ENCODE assay signal across 8 cellular contexts in the genomic region with DNA sequence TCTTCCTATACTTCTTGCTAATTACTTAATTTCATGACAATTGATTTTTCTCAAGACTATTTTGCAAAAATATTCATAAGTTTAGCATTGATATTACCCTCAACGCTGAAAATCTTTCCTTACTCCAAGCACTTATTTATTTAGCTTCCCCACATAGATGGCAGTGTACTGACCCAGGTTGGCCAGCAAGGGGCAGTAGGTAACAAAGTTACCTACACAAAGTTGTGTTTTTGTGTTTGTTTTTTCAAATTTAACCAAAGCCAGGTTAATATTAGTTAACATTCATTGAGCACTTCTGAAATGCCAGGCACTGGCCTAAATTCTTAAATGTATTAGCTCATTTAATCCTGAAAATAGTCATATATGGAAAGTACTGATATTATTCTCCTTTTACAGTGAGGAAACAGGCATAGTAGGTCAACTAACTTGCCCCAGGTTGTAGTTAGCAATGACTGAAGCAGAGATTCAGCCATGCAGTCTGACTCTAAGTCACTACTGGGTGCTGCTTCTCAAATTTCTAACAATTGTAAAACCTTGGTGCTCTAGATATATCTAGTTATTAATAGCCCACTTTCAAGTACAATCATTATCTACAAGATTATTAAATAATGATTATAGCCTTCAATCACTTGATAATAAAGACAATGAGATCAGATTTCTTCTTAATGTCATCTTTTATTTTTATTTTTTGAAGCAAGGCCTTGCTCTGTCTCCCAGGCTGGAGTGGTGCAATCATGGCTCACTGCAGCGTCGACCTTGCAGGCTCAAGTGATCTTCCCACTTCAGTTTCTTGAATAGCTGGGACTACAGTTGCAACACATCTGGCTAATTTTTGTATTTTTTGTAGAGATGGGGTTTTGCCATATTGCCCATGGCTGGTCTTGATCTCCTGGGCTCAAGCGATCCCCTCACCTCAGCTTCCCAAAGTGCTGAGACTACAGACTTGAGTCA. TPM values are rescaled to one million over a fixed set of nuclear protein-coding genes. Genes with fewer than 3 reads are reported as not detected.
DNase-seq lines count a peak whose midpoint lies in the region; ATAC-seq, FAIRE-seq and TF ChIP-seq lines count a peak whose summit lies in the region.

No MANE protein-coding gene starts in this region.

- 71% methylated on average over 4 of the region's 4 CpGs for WGBS in A549 (ENCODE audit: missing lambda C conversion rate)

- DNase-seq in A549 (ENCODE audit: low read depth in 1 of 2, low spot score in 1 of 2) (peak in 1 of 2 experiments; percentile 63), G401 (ENCODE audit: low spot score) (peak; percentile 51), T-helper 9 cell (peak; percentile 3), epithelial cell of prostate (ENCODE audit: low read depth, low spot score) (no peak), neural crest cell (ENCODE audit: low read depth, low spot score) (no peak)

- H3K4me2 ChIP-seq in A549, result no peak overlapping the region

- TF ChIP-seq RAD21 in A549 (conservative IDR thresholded peaks at IDR 0.05 in 1 of 2, IDR thresholded peaks at IDR 0.05 in 1 of 2) (peak; percentile 54 to 58; a peak in 4 of 5 replicates), Ishikawa (IDR thresholded peaks at IDR 0.05; ENCODE audit: low read depth) (peak; percentile 71)

- ATAC-seq in A549 (peak; percentile 78 to 80; a peak in 4 of 6 replicates), HG02678 (IDR thresholded peaks at IDR 0.05; ENCODE audit: unreplicated experiment) (no peak), GM21515 (IDR thresholded peaks at IDR 0.05; ENCODE audit: unreplicated experiment) (no peak)

- peaks cover 12% of the 10 kb centered on the region for H3K36me3 Mint-ChIP-seq in neural crest cell (ENCODE audit: low read depth)

- CTCF ChIA-PET in A549 (lab: Yijun Ruan, JAX), result interaction anchor here (0.6 to 5.0 kb wide), 14 partner anchors 10 to 234 kb away, joined by 3 to 45 read pairs (median 5); partner anchors contain the start of gene NOD1

- H3K4me1 Mint-ChIP-seq in neural crest cell, result peaks cover 5% of the 10 kb centered on the region

- H3K27ac ChIP-seq in A549 (no peak overlapping the region), epithelial cell of prostate (peak overlapping the region; percentile 76)

- TF ChIP-seq CTCF in A549 (IDR thresholded peaks at IDR 0.05), result peak; percentile 69
- peak; percentile 78 for TF ChIP-seq CTCF in neural crest cell (conservative IDR thresholded peaks at IDR 0.05)

- no peaks in the 10 kb centered on the region for H3K27me3 Mint-ChIP-seq in neural crest cell (ENCODE audit: low read depth)

- no peaks in the 10 kb centered on the region for H3K9me3 ChIP-seq in A549

- H3K27ac Mint-ChIP-seq in neural crest cell (ENCODE audit: unreplicated experiment), result no peak overlapping the region

- FAIRE-seq in A549 (lab: Jason Lieb, UNC), result no peak

- no peak overlapping the region for H3K4me3 Mint-ChIP-seq in neural crest cell

- H3K9me3 Mint-ChIP-seq in neural crest cell, result peaks cover 12% of the 10 kb centered on the region

- no peak overlapping the region for H3K4me3 ChIP-seq in A549

- no peak for TF ChIP-seq EP300 in A549 (IDR thresholded peaks at IDR 0.05)
- TF ChIP-seq EP300 in Ishikawa (IDR thresholded peaks at IDR 0.05; ENCODE audit: borderline replicate concordance), result no peak

- H3K4me1 ChIP-seq in A549, result 0 out of 3 replicates have a peak, but pooled peaks cover 3% of the 10 kb centered on the region

- no peak for TF ChIP-seq POLR2A in A549 (IDR thresholded peaks at IDR 0.05; ENCODE audit: low read length)

- POLR2A ChIA-PET in A549 (lab: Yijun Ruan, JAX), result no interaction called here

- in situ Hi-C loops in G401 (cut with HindIII; ENCODE audit: low sequenced_read_pairs), result no loop called here

TF ChIP-seq in A549, 52 proteins besides CTCF, POLR2A, EP300 and RAD21:
- TF ChIP-seq SMC3 (IDR thresholded peaks at IDR 0.05) (peak; percentile 62), CBX8 (IDR thresholded peaks at IDR 0.05) (no peak), HMGXB4 (CRISPR knock-in tag; IDR thresholded peaks at IDR 0.05; ENCODE audit: borderline replicate concordance) (no peak)

TF ChIP-seq in Ishikawa, 13 proteins besides CTCF, POLR2A, EP300 and RAD21:
- TF ChIP-seq YY1 (IDR thresholded peaks at IDR 0.05; ENCODE audit: low read depth) (no peak), NFIC (IDR thresholded peaks at IDR 0.05) (no peak), CREB1 (IDR thresholded peaks at IDR 0.05; ENCODE audit: low read depth) (no peak), TEAD4 (IDR thresholded peaks at IDR 0.05) (no peak), FOXM1 (IDR thresholded peaks at IDR 0.05; ENCODE audit: borderline replicate concordance, low read depth) (no peak), EGR1 (IDR thresholded peaks at IDR 0.05) (no peak), CEBPB (IDR thresholded peaks at IDR 0.05) (no peak), TAF1 (IDR thresholded peaks at IDR 0.05; ENCODE audit: low read depth) (no peak), ZBTB7A (IDR thresholded peaks at IDR 0.05; ENCODE audit: low read depth) (no peak), TCF12 (IDR thresholded peaks at IDR 0.05; ENCODE audit: low read depth) (no peak), USF1 (IDR thresholded peaks at IDR 0.05) (no peak)
- TF ChIP-seq, protein P1, sequence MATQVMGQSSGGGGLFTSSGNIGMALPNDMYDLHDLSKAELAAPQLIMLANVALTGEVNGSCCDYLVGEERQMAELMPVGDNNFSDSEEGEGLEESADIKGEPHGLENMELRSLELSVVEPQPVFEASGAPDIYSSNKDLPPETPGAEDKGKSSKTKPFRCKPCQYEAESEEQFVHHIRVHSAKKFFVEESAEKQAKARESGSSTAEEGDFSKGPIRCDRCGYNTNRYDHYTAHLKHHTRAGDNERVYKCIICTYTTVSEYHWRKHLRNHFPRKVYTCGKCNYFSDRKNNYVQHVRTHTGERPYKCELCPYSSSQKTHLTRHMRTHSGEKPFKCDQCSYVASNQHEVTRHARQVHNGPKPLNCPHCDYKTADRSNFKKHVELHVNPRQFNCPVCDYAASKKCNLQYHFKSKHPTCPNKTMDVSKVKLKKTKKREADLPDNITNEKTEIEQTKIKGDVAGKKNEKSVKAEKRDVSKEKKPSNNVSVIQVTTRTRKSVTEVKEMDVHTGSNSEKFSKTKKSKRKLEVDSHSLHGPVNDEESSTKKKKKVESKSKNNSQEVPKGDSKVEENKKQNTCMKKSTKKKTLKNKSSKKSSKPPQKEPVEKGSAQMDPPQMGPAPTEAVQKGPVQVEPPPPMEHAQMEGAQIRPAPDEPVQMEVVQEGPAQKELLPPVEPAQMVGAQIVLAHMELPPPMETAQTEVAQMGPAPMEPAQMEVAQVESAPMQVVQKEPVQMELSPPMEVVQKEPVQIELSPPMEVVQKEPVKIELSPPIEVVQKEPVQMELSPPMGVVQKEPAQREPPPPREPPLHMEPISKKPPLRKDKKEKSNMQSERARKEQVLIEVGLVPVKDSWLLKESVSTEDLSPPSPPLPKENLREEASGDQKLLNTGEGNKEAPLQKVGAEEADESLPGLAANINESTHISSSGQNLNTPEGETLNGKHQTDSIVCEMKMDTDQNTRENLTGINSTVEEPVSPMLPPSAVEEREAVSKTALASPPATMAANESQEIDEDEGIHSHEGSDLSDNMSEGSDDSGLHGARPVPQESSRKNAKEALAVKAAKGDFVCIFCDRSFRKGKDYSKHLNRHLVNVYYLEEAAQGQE (IDR thresholded peaks at IDR 0.05; ENCODE audit: low read depth), result no peak
- TF ChIP-seq, protein P2, sequence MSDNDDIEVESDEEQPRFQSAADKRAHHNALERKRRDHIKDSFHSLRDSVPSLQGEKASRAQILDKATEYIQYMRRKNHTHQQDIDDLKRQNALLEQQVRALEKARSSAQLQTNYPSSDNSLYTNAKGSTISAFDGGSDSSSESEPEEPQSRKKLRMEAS (IDR thresholded peaks at IDR 0.05), result no peak

RNA-seq across cellular contexts. Expression of gene GGCT, which starts 5.8 kb away (rescaled TPM):
- polyA plus RNA-seq in A549 (2011; rRNA removed) (39.9 and 69.7 TPM in 2 replicates), A549 (2017; fragmentation: RNase III; extraction: RNeasy Plus Mini Kit Qiagen cat#74134 plus additional on column Dnase treatment) (77.5 to 84.2 TPM (median 79.6 TPM) in 3 replicates)
- polyA plus RNA-seq in A549 (2012; cell fraction: cytosol; rRNA removed), result 39.9 and 41.3 TPM in 2 replicates
- 12.4 and 17.4 TPM in 2 replicates for polyA plus RNA-seq in A549 (2012; cell fraction: nucleus; rRNA removed)
- polyA minus RNA-seq in A549 (2011; rRNA and poly(A)+ RNA removed), result 8.7 and 8.8 TPM in 2 replicates
- 59.2 and 89.5 TPM in 2 replicates for total RNA-seq in G401 (2014; rRNA removed; shearing (Covaris generic))
- total RNA-seq in neural crest cell, result 73.1 and 77.5 TPM in 2 replicates

RNA-seq across cellular contexts. Expression of gene NOD1, which starts 31.8 kb away (rescaled TPM):
- polyA plus RNA-seq in A549 (2011; rRNA removed) (6.5 and 6.6 TPM in 2 replicates), A549 (2017; fragmentation: RNase III; extraction: RNeasy Plus Mini Kit Qiagen cat#74134 plus additional on column Dnase treatment) (4.1 to 5.1 TPM (median 4.8 TPM) in 3 replicates)
- polyA plus RNA-seq in A549 (2012; cell fraction: cytosol; rRNA removed), result 3.2 and 4.5 TPM in 2 replicates
- 10.0 and 12.2 TPM in 2 replicates for polyA plus RNA-seq in A549 (2012; cell fraction: nucleus; rRNA removed)
- 8.1 and 9.0 TPM in 2 replicates for polyA minus RNA-seq in A549 (2011; rRNA and poly(A)+ RNA removed)
- 3.6 and 4.2 TPM in 2 replicates for total RNA-seq in G401 (2014; rRNA removed; shearing (Covaris generic))
- total RNA-seq in neural crest cell, result 8.1 and 9.1 TPM in 2 replicates

Comparison
In these comparisons a context has a peak if more than half of its experiments do, and no peak if none do; other contexts are left out.
1. ATAC-seq: peak in A549 (2 of 2); none in HG02678 (single experiment) and GM21515 (single experiment).
2. DNase-seq: peak in G401 (single experiment) and T-helper 9 cell (single experiment); none in epithelial cell of prostate (single experiment) and neural crest cell (single experiment).